In genomic region chr12:6201775-6202292, GRCh38 we compare ENCODE assay signal across 11 cellular contexts. TPM values are rescaled to one million over a fixed set of nuclear protein-coding genes. Genes with fewer than 3 reads are reported as not detected.
DNase-seq lines count a peak whose midpoint lies in the region; FAIRE-seq and TF ChIP-seq lines count a peak whose summit lies in the region.
"Had no signal": no experiment of that assay in that cellular context is flagged by ENCODE, and none has a peak within 500 bp of the region (broad histone marks: within the 10 kb centered on the region; RNA-seq: fewer than 3 reads in every experiment).

No MANE protein-coding gene starts in this region.

- H2AFZ ChIP-seq in keratinocyte (ENCODE audit: control insufficient read depth, low read length): no peak overlapping the region

- dilution Hi-C loops in keratinocyte (cut with MboI; ENCODE audit: extremely low pct_ligation_motif_present, low sequenced_read_pairs): no loop called here

- no peaks in the 10 kb centered on the region for H3K27me3 ChIP-seq in HAP-1 (ENCODE audit: low read depth)
- H3K27me3 ChIP-seq in adrenal gland: no peaks in the 10 kb centered on the region
- no peaks in the 10 kb centered on the region for H3K27me3 ChIP-seq in keratinocyte (ENCODE audit: control insufficient read depth, extremely low read depth, insufficient read depth, low read length)
- peaks cover 0 to 57% (median 14%) of the 10 kb centered on the region in 7 donors for H3K27me3 ChIP-seq in spleen (replicated peaks in 1 of 7)

- H3K9me1 ChIP-seq in keratinocyte (ENCODE audit: control insufficient read depth, extremely low read depth, insufficient read depth, low read length): peaks cover 9% of the 10 kb centered on the region

- peak overlapping the region; percentile 92 for H3K4me2 ChIP-seq in keratinocyte (ENCODE audit: control insufficient read depth, extremely low read depth, insufficient read depth, low read depth, low read length)

- no peak for TF ChIP-seq CTCF in adrenal gland (IDR thresholded peaks at IDR 0.05)
- no peak for TF ChIP-seq CTCF in keratinocyte (optimal IDR thresholded peaks at IDR 0.05 in 1 of 3, IDR thresholded peaks at IDR 0.05 in 1 of 3, conservative IDR thresholded peaks at IDR 0.05 in 1 of 3; ENCODE audit: extremely low read depth in 1 of 3, insufficient read depth in 2 of 3, low read length in 3 of 3)
- no peak for TF ChIP-seq CTCF in spleen (IDR thresholded peaks at IDR 0.05 in 8 of 11, conservative IDR thresholded peaks at IDR 0.05 in 3 of 11)

- 0 out of 2 replicates have a peak, but pooled peaks cover 4% of the 10 kb centered on the region for H3K36me3 ChIP-seq in HAP-1 (replicated peaks)
- H3K36me3 ChIP-seq in adrenal gland (replicated peaks in 1 of 2): no peaks in the 10 kb centered on the region
- H3K36me3 ChIP-seq in keratinocyte (ENCODE audit: control insufficient read depth in 2 of 2, extremely low read depth in 1 of 2, insufficient read depth in 2 of 2, low read length in 2 of 2): peaks cover 6 to 39% of the 10 kb centered on the region in 2 experiments
- H3K36me3 ChIP-seq in spleen: no peaks in the 10 kb centered on the region

- H3K9ac ChIP-seq in keratinocyte (ENCODE audit: control insufficient read depth, extremely low read depth, insufficient read depth, low read length): peak overlapping the region; percentile 94

- H4K20me1 ChIP-seq in keratinocyte (ENCODE audit: control insufficient read depth, extremely low read depth, insufficient read depth, low read length): peaks cover 19% of the 10 kb centered on the region

- peak overlapping the region; percentile 63 for H3K4me3 ChIP-seq in HAP-1
- H3K4me3 ChIP-seq in adrenal gland: peak overlapping the region in 2 of 4 donors; percentile 77 to 97
- peak overlapping the region; percentile 85 to 96 (median 91) for H3K4me3 ChIP-seq in keratinocyte (ENCODE audit: control insufficient read depth in 2 of 3, extremely low read depth in 1 of 3, insufficient read depth in 2 of 3, low read depth in 1 of 3, low read length in 3 of 3)
- peak overlapping the region in 7 of 8 donors; percentile 57 to 83 (median 60) for H3K4me3 ChIP-seq in spleen

- H3K27ac ChIP-seq in adrenal gland: peak overlapping the region in 4 of 5 donors; percentile 29 to 93 (median 85)
- peak overlapping the region; percentile 87 for H3K27ac ChIP-seq in keratinocyte (ENCODE audit: control insufficient read depth, insufficient read depth, low read length)
- H3K27ac ChIP-seq in spleen: peak overlapping the region in 3 of 8 donors; percentile 74 to 85 (median 82)

- intact Hi-C loops in adrenal gland (cut with DNase I) (no loop called here), spleen (cut with DNase I; ENCODE audit: low total_unique reads) (no loop called here)

- H3K4me1 ChIP-seq in HAP-1 (peaks cover 28% of the 10 kb centered on the region), adrenal gland (replicated peaks in 1 of 2) (peaks cover 39 to 67% of the 10 kb centered on the region in 2 donors), keratinocyte (ENCODE audit: control insufficient read depth, extremely low read depth, insufficient read depth, low read length) (peaks cover 59% of the 10 kb centered on the region), spleen (peaks cover 17 to 79% (median 48%) of the 10 kb centered on the region in 6 donors)

- H3K9me3 ChIP-seq in HAP-1 (no peaks in the 10 kb centered on the region), adrenal gland (replicated peaks in 1 of 3) (no peaks in the 10 kb centered on the region), keratinocyte (ENCODE audit: control insufficient read depth, low read depth, low read length) (no peaks in the 10 kb centered on the region), spleen (no peaks in the 10 kb centered on the region)

- peaks cover 65% of the 10 kb centered on the region for H3K79me2 ChIP-seq in keratinocyte (ENCODE audit: control insufficient read depth, insufficient read depth, low read length)

- FAIRE-seq in keratinocyte (lab: Jason Lieb, UNC): no peak

- DNase-seq in HAP-1 (ENCODE audit: low spot score in 2 of 2): no peak
- peak in 4 of 7 donors; percentile 49 to 71 (median 64) for DNase-seq in adrenal gland
- DNase-seq in keratinocyte (ENCODE audit: low read depth, low spot score): no peak
- no peak for DNase-seq in spleen
- DNase-seq in NCI-H1417 treated with DMSO at 0.1 percent for 48 hours (lab: John Stamatoyannopoulos, UW): no peak
- DNase-seq in activated gamma-delta T cell treated with Interleukin-2 at 50 U/mL for 16 hours: no peak
- DNase-seq in medulla oblongata (ENCODE audit: extremely low spot score): no peak
- no peak for DNase-seq in activated naive CD4-positive, alpha-beta T cell (lab: John Stamatoyannopoulos, UW)
- DNase-seq: activated CD4-positive, alpha-beta memory T cell treated with anti-CD3 and anti-CD28 coated beads for 36 hours; cortex of kidney; NCI-H774 had no signal

- in situ Hi-C loops in HAP-1 (cut with MboI; ENCODE audit: low sequenced_read_pairs): no loop called here

- WGBS in adrenal gland, 4 donors: 46 to 62% (median 52%) methylated on average over 6 of the region's 6 CpGs
- WGBS in spleen, 5 donors: 60 to 77% (median 73%) methylated on average over 6 of the region's 6 CpGs

- no peak for TF ChIP-seq POLR2A in adrenal gland (IDR thresholded peaks at IDR 0.05)
- TF ChIP-seq POLR2A in spleen (IDR thresholded peaks at IDR 0.05): no peak

RNA-seq across cellular contexts. Expression of gene CD9, which starts 1.6 kb away (rescaled TPM):
- total RNA-seq in adrenal gland (100 to 1,000 TPM; 165 to 461 (median 322) TPM), spleen (100 to 1,000 TPM in 1 of 7 donors, 10 to 100 TPM in 6; 50.0 to 113 (median 75.7) TPM)
- polyA plus RNA-seq in adrenal gland (100 to 1,000 TPM in 2 of 3 donors, 10 to 100 TPM in 1; 66.3 to 244 (median 139) TPM), keratinocyte (922 to 1,166 TPM (median 1,084 TPM) in 3 replicates), spleen (10 to 100 TPM; 16.2 to 87.4 (median 50.6) TPM)
- polyA plus RNA-seq in keratinocyte (2011; ENCODE audit: low read depth): 172 TPM
- polyA plus RNA-seq in keratinocyte (2011; cell fraction: cytosol; rRNA removed): 591 and 749 TPM in 2 replicates
- 1,144 and 1,488 TPM in 2 replicates for polyA plus RNA-seq in keratinocyte (2011; cell fraction: nucleus; rRNA removed)
- polyA plus RNA-seq in keratinocyte (2012; ENCODE audit: low replicate concordance): 605 and 776 TPM in 2 replicates
- polyA minus RNA-seq in keratinocyte: 431 to 802 TPM (median 750 TPM) in 3 replicates
- polyA minus RNA-seq in keratinocyte (2011; cell fraction: cytosol; rRNA and poly(A)+ RNA removed): 467 TPM
- polyA minus RNA-seq in keratinocyte (2011; cell fraction: nucleus; rRNA and poly(A)+ RNA removed): 442 and 537 TPM in 2 replicates

Comparison
In these comparisons a context has a peak if more than half of its experiments do, and no peak if none do; other contexts are left out.
1. DNase-seq: peak in adrenal gland (4 of 7); none in HAP-1 (0 of 2), keratinocyte (single experiment), spleen (single experiment), NCI-H1417 treated with DMSO at 0.1 percent for 48 hours (single experiment), activated gamma-delta T cell treated with Interleukin-2 at 50 U/mL for 16 hours (single experiment), medulla oblongata (single experiment) and activated naive CD4-positive, alpha-beta T cell (0 of 4).